Comparison of ENCODE assay signal across 8 cellular contexts in genomic region chr17:67431210-67432015, GRCh38. TPM values are rescaled to one million over a fixed set of nuclear protein-coding genes. Genes with fewer than 3 reads are reported as not detected.
DNase-seq lines count a peak whose midpoint lies in the region; ATAC-seq, FAIRE-seq and TF ChIP-seq lines count a peak whose summit lies in the region.

No MANE protein-coding gene starts in this region.

- no peaks in the 10 kb centered on the region for H3K9me3 Mint-ChIP-seq in T-cell

- intact Hi-C loops in heart right ventricle (cut with DNase I) (loop anchor here in 2 of 10 donors (5.0 kb wide), 2 partner anchors 41 to 44 kb away; no protein-coding TSS in a partner anchor), Right ventricle myocardium superior (cut with DNase I) (no loop called here)

- no peak overlapping the region for H3K4me3 ChIP-seq in heart right ventricle

- H3K27me3 Mint-ChIP-seq in T-cell, result no peaks in the 10 kb centered on the region

- CTCF ChIA-PET in T-cell (lab: Charles Lee), result interaction anchor here (1.0 to 1.5 kb wide), 6 partner anchors 9 to 52 kb away, joined by 3 to 6 read pairs (median 4); no protein-coding TSS in a partner anchor

- peak in 2 of 8 donors; percentile 14 to 34 for ATAC-seq in heart right ventricle
- no peak for ATAC-seq in Right ventricle myocardium superior (ENCODE audit: poor library complexity)
- ATAC-seq in T-cell (replicated peaks in 1 of 4), result peak in 2 of 4 experiments; percentile 12 to 17
- ATAC-seq in GM19452 (IDR thresholded peaks at IDR 0.05; ENCODE audit: unreplicated experiment), result no peak

- peaks cover 19% of the 10 kb centered on the region for H3K36me3 Mint-ChIP-seq in T-cell

- DNase-seq in heart right ventricle, result no peak
- no peak for DNase-seq in Right ventricle myocardium superior
- no peak for DNase-seq in T-cell
- peak; percentile 76 for DNase-seq in fibroblast of peridontal ligament (ENCODE audit: extremely low read depth)
- DNase-seq in urothelium cell line (ENCODE audit: low spot score), result peak; percentile 60
- no peak for DNase-seq in activated CD4-positive, CD25-positive, alpha-beta regulatory T cell (lab: John Stamatoyannopoulos, UW)
- no peak for DNase-seq in Ammon's horn (ENCODE audit: low spot score)

- POLR2A ChIA-PET in T-cell (lab: Charles Lee), result interaction anchor here (0.5 to 1.8 kb wide), 8 partner anchors 9 to 97 kb away, joined by 3 to 8 read pairs (median 5); no protein-coding TSS in a partner anchor

- peak overlapping the region; percentile 90 to 92 for H3K27ac Mint-ChIP-seq in T-cell

- no peaks in the 10 kb centered on the region for H3K36me3 ChIP-seq in heart right ventricle

- peaks cover 4 to 58% (median 34%) of the 10 kb centered on the region in 9 donors for H3K4me1 ChIP-seq in heart right ventricle

- no peaks in the 10 kb centered on the region for H3K27me3 ChIP-seq in heart right ventricle

- peak overlapping the region in 7 of 10 donors; percentile 27 to 60 (median 42) for H3K27ac ChIP-seq in heart right ventricle

- peak overlapping the region in 2 of 3 donors; percentile 45 to 47 for H3K4me3 Mint-ChIP-seq in T-cell

- 66 to 70% methylated on average over 10 of the region's 10 CpGs for WGBS in heart right ventricle, 2 donors

- no peak for FAIRE-seq in urothelium cell line (lab: Jason Lieb, UNC)

- peaks cover 0 to under 1% (median 0%) of the 10 kb centered on the region in 11 donors for H3K9me3 ChIP-seq in heart right ventricle

- peaks cover 64 to 78% (median 77%) of the 10 kb centered on the region in 3 donors for H3K4me1 Mint-ChIP-seq in T-cell

- no peak for TF ChIP-seq CTCF in heart right ventricle (IDR thresholded peaks at IDR 0.05)

RNA-seq across cellular contexts. Expression of gene PITPNC1, which starts 54.3 kb away (rescaled TPM):
- 10 to 100 TPM in 6 of 10 donors, 1 to 10 TPM in 4; 7.4 to 28.0 (median 11.5) TPM for total RNA-seq in heart right ventricle
- polyA plus RNA-seq in heart right ventricle, result 10 to 100 TPM in 1 of 2 donors, 1 to 10 TPM in 1; 6.6 to 13.3 TPM
- total RNA-seq in Right ventricle myocardium superior, result 14.6 TPM
- total RNA-seq in T-cell, result 100 to 1,000 TPM in 3 of 5 donors, 10 to 100 TPM in 2; 82.6 to 132 (median 111) TPM

Comparison
In these comparisons a context has a peak if more than half of its experiments do, and no peak if none do; other contexts are left out.
1. DNase-seq: peak in fibroblast of peridontal ligament (single experiment) and urothelium cell line (single experiment); none in heart right ventricle (0 of 2), Right ventricle myocardium superior (single experiment), T-cell (0 of 34), activated CD4-positive, CD25-positive, alpha-beta regulatory T cell (0 of 4) and Ammon's horn (single experiment).